In the genomic region with DNA sequence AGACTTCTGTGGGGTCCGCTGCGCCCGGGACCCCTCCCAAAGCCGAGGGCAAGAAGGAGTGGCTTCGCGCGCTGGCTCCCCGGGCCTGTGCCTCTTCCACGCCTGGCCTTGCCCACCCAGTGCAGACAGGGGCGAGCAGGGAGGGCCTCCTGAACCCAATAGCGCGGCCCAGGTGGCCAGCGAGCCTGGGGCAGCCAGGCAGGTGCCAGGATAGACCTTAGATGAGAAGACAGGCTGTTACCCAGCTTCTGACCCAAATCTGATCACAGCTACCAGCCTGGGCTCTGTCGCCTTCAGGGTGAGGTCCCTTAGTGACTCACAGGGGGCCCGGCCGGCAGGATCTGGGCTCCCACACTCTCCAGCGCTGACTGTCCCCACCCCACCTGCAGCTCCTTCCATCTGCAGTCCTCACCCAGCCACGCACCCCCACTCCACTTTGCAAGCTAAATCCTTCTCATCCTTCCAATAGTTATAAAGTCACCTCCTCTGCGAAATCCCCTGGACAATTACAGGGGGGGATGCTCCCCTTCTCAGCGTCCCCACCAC, we compare ENCODE assay signal across 18 cellular contexts. TPM values are rescaled to one million over a fixed set of nuclear protein-coding genes. Genes with fewer than 3 reads are reported as not detected.
DNase-seq lines count a peak whose midpoint lies in the region; ATAC-seq, FAIRE-seq and TF ChIP-seq lines count a peak whose summit lies in the region.
"Had no signal": no experiment of that assay in that cellular context is flagged by ENCODE, and none has a peak within 500 bp of the region (broad histone marks: within the 10 kb centered on the region; RNA-seq: fewer than 3 reads in every experiment).

No MANE protein-coding gene starts in this region.

- no peak overlapping the region for H3K27ac Mint-ChIP-seq in natural killer cell

- ATAC-seq in Panc1: peak; percentile 15; the same call in 1 of the 2 replicates
- peak in 1 of 3 donors; percentile 21 for ATAC-seq in natural killer cell
- no peak for ATAC-seq in HG02571 (IDR thresholded peaks at IDR 0.05; ENCODE audit: unreplicated experiment)

- TF ChIP-seq CTCF in Panc1 (IDR thresholded peaks at IDR 0.05) (no peak), fibroblast of mammary gland (conservative IDR thresholded peaks at IDR 0.05; ENCODE audit: control insufficient read depth, insufficient read depth, low read depth, low read length) (no peak), natural killer cell (IDR thresholded peaks at IDR 0.05) (no peak), transverse colon (IDR thresholded peaks at IDR 0.05) (no peak)

- H3K36me3 Mint-ChIP-seq in natural killer cell: no peaks in the 10 kb centered on the region
- H3K36me3 Mint-ChIP-seq: CD8-positive, alpha-beta memory T cell had no signal

- no TSS peak for BruUV-seq in Panc1 (replicated peaks; lab: Mats Ljungman, UMichigan)

- CTCF ChIA-PET in Panc1 (lab: Charles Lee): interaction anchor here (0.6 kb wide), 1 partner anchor 67 kb away, joined by 5 read pairs; no protein-coding TSS in a partner anchor

- DNase-seq in Panc1 (ENCODE audit: low read depth, low spot score) (no peak), fibroblast of mammary gland (ENCODE audit: low read depth) (no peak), natural killer cell (no peak), transverse colon (no peak), urothelium cell line (ENCODE audit: low spot score) (no peak), DMS53 treated with DMSO at 0.1 percent for 48 hours (lab: John Stamatoyannopoulos, UW; ENCODE audit: unreplicated experiment) (no peak)
- DNase-seq: activated CD4-positive, alpha-beta T cell treated with anti-CD3 and anti-CD28 coated beads for 48 hours; activated T-cell treated with anti-CD3 and anti-CD28 coated beads, Interleukin-2, amount 50 U/mL, for 48 hours; CD8-positive, alpha-beta memory T cell; hippocampal formation; NCI-H1105; NCI-H524 treated with DMSO at 0.1 percent for 48 hours; ovary; stimulated activated CD4-positive, alpha-beta T cell treated with anti-CD3 and anti-CD28 coated beads, Interleukin-2, amount 100 ng/mL, for 24 hours; T-helper 2 cell had no signal

- H3K27me3 ChIP-seq in Panc1 (ENCODE audit: control insufficient read depth, insufficient read depth, low read length): no peaks in the 10 kb centered on the region
- peaks cover 11% of the 10 kb centered on the region for H3K27me3 ChIP-seq in transverse colon
- H3K27me3 ChIP-seq: ovary had no signal

- no peaks in the 10 kb centered on the region for H3K9me3 Mint-ChIP-seq in natural killer cell

- peaks cover 0 to 4% of the 10 kb centered on the region in 2 donors for H3K4me1 Mint-ChIP-seq in natural killer cell

- intact Hi-C loops in Panc1 (cut with micrococcal nuclease; ENCODE audit: unreplicated experiment): no loop called here
- intact Hi-C loops in natural killer cell (cut with micrococcal nuclease): no loop called here
- intact Hi-C loops in transverse colon (cut with DNase I; ENCODE audit: low total_unique reads): no loop called here

- H3K4me1 ChIP-seq in Panc1 (ENCODE audit: control insufficient read depth, insufficient read depth, low read length) (no peaks in the 10 kb centered on the region), transverse colon (peaks cover 0 to 7% (median 2%) of the 10 kb centered on the region in 4 donors)

- H3K27ac ChIP-seq in Panc1 (ENCODE audit: low read length) (no peak overlapping the region), transverse colon (no peak overlapping the region)
- H3K27ac ChIP-seq: ovary had no signal

- no peak for TF ChIP-seq POLR2A in transverse colon (IDR thresholded peaks at IDR 0.05)

- H3K4me3 ChIP-seq in Panc1 (ENCODE audit: low read depth in 2 of 2, low read length in 2 of 2) (no peak overlapping the region), fibroblast of mammary gland (ENCODE audit: control insufficient read depth, low read depth, low read length) (peak overlapping the region; percentile 9), transverse colon (peak overlapping the region in 3 of 4 donors; percentile 18 to 29 (median 28))
- H3K4me3 ChIP-seq: lung, ovary had no signal

- FAIRE-seq in urothelium cell line (lab: Jason Lieb, UNC): no peak

- no peak for TF ChIP-seq EP300 in transverse colon (IDR thresholded peaks at IDR 0.05; ENCODE audit: low read depth)

- H3K36me3 ChIP-seq in Panc1 (ENCODE audit: control insufficient read depth, insufficient read depth, low read length): no peaks in the 10 kb centered on the region
- no peaks in the 10 kb centered on the region for H3K36me3 ChIP-seq in transverse colon
- H3K36me3 ChIP-seq: ovary had no signal

- peak overlapping the region; percentile 32 for H3K4me3 Mint-ChIP-seq in natural killer cell

- in situ Hi-C loops in Panc1 (cut with HindIII; ENCODE audit: low pct_unique_long_range_greater_than_20kb, low sequenced_read_pairs) (no loop called here), transverse colon (cut with MboI; ENCODE audit: low pct_ligation_motif_present in 1 of 4, low pct_unique_long_range_greater_than_20kb in 1 of 4, low sequenced_read_pairs in 3 of 4) (no loop called here)

- whole genome bisulfite sequencing in transverse colon (ENCODE audit: low coverage in 1 of 2), 2 donors: 62% methylated on average over 17 of the region's 20 CpGs; no CpG with 5 or more reads in 1 of the 2 donors

- peaks cover 8% of the 10 kb centered on the region in 2 donors for H3K27me3 Mint-ChIP-seq in natural killer cell (ENCODE audit: low read depth in 2 of 2)

- H3K9me3 ChIP-seq in Panc1 (ENCODE audit: control insufficient read depth, insufficient read depth, low read depth, low read length): no peaks in the 10 kb centered on the region
- H3K9me3 ChIP-seq in transverse colon: no peaks in the 10 kb centered on the region
- H3K9me3 ChIP-seq: ovary had no signal

- POLR2A ChIA-PET in Panc1 (lab: Charles Lee): no interaction called here

RNA-seq across cellular contexts. Expression of a gene that starts 9.6 kb away (rescaled TPM):
- total RNA-seq in Panc1 (2021; ENCODE audit: unreplicated experiment): not detected
- polyA plus RNA-seq in Panc1 (2012; ENCODE audit: insufficient read length): not detected
- total RNA-seq in natural killer cell: not detected
- total RNA-seq in transverse colon: not detected
- total RNA-seq: CD8-positive, alpha-beta memory T cell; lung; ovary; RPMI7951 had no signal
- polyA plus RNA-seq: CD8-positive, alpha-beta memory T cell; ovary had no signal

RNA-seq across cellular contexts. Expression of a gene that starts 25.8 kb away (rescaled TPM):
- not detected for total RNA-seq in Panc1 (2021; ENCODE audit: unreplicated experiment)
- not detected for polyA plus RNA-seq in Panc1 (2012; ENCODE audit: insufficient read length)
- not detected for total RNA-seq in natural killer cell
- not detected for total RNA-seq in transverse colon
- total RNA-seq: CD8-positive, alpha-beta memory T cell; lung; ovary; RPMI7951 had no signal
- polyA plus RNA-seq: CD8-positive, alpha-beta memory T cell; lung; ovary had no signal

Comparison
In these comparisons a context has a peak if more than half of its experiments do, and no peak if none do; other contexts are left out.
1. H3K4me3 ChIP-seq: peak in fibroblast of mammary gland (single experiment) and transverse colon (3 of 4); none in Panc1 (0 of 2).